In genomic region chr4:95545526-95545925, GRCh38 we compare ENCODE assay signal across 1 cellular context.
TF ChIP-seq lines count a peak whose summit lies in the region.

No MANE protein-coding gene starts in this region.

TF ChIP-seq in GM23338, 12 proteins besides CTCF, POLR2A, EP300 and RAD21 (continued from another document):
- TF ChIP-seq ZNF462 (CRISPR knock-in tag; IDR thresholded peaks at IDR 0.05) (no peak), CREB1 (CRISPR knock-in tag; IDR thresholded peaks at IDR 0.05; ENCODE audit: low read depth) (no peak)
